ENCODE assay signal across 1 cellular context in the genomic region with DNA sequence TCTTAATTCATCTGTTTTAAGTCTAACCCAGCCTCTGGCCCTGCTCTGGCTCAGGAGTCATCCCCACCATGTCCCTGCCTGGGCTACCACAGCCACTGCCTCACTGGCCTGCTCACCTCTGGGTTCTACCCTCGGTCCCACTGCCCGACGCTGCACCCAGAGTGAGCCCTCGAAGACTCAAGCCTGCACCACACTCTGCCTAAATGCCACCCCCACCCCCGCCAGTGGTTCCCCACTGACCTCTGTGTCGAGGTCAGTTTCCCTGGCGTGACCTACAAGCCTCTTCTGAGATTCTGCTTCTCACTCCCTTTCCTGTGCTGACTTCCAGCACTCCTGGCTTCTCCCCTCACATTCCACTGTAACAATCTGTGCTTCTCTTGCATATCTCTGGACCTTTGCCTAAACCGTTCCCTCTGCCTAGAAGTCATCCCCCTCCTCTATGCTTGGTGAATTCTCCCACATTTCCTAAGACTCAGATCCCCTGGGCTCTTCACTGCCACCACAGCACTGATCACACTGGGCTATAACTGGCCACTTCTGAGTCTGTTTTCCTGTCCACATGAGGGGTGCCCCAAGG.
TF ChIP-seq lines count a peak whose summit lies in the region.

No MANE protein-coding gene starts in this region.

TF ChIP-seq in WTC11, 78 proteins besides CTCF, POLR2A, EP300 and RAD21 (continued from another document):
- TF ChIP-seq, protein P1, sequence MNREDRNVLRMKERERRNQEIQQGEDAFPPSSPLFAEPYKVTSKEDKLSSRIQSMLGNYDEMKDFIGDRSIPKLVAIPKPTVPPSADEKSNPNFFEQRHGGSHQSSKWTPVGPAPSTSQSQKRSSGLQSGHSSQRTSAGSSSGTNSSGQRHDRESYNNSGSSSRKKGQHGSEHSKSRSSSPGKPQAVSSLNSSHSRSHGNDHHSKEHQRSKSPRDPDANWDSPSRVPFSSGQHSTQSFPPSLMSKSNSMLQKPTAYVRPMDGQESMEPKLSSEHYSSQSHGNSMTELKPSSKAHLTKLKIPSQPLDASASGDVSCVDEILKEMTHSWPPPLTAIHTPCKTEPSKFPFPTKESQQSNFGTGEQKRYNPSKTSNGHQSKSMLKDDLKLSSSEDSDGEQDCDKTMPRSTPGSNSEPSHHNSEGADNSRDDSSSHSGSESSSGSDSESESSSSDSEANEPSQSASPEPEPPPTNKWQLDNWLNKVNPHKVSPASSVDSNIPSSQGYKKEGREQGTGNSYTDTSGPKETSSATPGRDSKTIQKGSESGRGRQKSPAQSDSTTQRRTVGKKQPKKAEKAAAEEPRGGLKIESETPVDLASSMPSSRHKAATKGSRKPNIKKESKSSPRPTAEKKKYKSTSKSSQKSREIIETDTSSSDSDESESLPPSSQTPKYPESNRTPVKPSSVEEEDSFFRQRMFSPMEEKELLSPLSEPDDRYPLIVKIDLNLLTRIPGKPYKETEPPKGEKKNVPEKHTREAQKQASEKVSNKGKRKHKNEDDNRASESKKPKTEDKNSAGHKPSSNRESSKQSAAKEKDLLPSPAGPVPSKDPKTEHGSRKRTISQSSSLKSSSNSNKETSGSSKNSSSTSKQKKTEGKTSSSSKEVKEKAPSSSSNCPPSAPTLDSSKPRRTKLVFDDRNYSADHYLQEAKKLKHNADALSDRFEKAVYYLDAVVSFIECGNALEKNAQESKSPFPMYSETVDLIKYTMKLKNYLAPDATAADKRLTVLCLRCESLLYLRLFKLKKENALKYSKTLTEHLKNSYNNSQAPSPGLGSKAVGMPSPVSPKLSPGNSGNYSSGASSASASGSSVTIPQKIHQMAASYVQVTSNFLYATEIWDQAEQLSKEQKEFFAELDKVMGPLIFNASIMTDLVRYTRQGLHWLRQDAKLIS (CRISPR knock-in tag; IDR thresholded peaks at IDR 0.05; ENCODE audit: borderline replicate concordance): no peak
- TF ChIP-seq PRRX2 (CRISPR knock-in tag; IDR thresholded peaks at IDR 0.05): no peak
- TF ChIP-seq OVOL2 (CRISPR knock-in tag; IDR thresholded peaks at IDR 0.05; ENCODE audit: borderline replicate concordance): no peak
- no peak for TF ChIP-seq HMGA2 (CRISPR knock-in tag; IDR thresholded peaks at IDR 0.05)
- TF ChIP-seq EMX1 (CRISPR knock-in tag; IDR thresholded peaks at IDR 0.05): no peak
- no peak for TF ChIP-seq KAT7 (CRISPR knock-in tag; IDR thresholded peaks at IDR 0.05; ENCODE audit: borderline replicate concordance)
- TF ChIP-seq, protein P2, sequence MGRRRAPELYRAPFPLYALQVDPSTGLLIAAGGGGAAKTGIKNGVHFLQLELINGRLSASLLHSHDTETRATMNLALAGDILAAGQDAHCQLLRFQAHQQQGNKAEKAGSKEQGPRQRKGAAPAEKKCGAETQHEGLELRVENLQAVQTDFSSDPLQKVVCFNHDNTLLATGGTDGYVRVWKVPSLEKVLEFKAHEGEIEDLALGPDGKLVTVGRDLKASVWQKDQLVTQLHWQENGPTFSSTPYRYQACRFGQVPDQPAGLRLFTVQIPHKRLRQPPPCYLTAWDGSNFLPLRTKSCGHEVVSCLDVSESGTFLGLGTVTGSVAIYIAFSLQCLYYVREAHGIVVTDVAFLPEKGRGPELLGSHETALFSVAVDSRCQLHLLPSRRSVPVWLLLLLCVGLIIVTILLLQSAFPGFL (CRISPR knock-in tag; IDR thresholded peaks at IDR 0.05; ENCODE audit: borderline replicate concordance): no peak
- no peak for TF ChIP-seq TEAD1 (CRISPR knock-in tag; IDR thresholded peaks at IDR 0.05)
- TF ChIP-seq, protein P3, sequence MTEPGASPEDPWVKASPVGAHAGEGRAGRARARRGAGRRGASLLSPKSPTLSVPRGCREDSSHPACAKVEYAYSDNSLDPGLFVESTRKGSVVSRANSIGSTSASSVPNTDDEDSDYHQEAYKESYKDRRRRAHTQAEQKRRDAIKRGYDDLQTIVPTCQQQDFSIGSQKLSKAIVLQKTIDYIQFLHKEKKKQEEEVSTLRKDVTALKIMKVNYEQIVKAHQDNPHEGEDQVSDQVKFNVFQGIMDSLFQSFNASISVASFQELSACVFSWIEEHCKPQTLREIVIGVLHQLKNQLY (CRISPR knock-in tag; IDR thresholded peaks at IDR 0.05): no peak
- no peak for TF ChIP-seq FOXP1 (CRISPR knock-in tag; IDR thresholded peaks at IDR 0.05; ENCODE audit: borderline replicate concordance)
- TF ChIP-seq, protein P4, sequence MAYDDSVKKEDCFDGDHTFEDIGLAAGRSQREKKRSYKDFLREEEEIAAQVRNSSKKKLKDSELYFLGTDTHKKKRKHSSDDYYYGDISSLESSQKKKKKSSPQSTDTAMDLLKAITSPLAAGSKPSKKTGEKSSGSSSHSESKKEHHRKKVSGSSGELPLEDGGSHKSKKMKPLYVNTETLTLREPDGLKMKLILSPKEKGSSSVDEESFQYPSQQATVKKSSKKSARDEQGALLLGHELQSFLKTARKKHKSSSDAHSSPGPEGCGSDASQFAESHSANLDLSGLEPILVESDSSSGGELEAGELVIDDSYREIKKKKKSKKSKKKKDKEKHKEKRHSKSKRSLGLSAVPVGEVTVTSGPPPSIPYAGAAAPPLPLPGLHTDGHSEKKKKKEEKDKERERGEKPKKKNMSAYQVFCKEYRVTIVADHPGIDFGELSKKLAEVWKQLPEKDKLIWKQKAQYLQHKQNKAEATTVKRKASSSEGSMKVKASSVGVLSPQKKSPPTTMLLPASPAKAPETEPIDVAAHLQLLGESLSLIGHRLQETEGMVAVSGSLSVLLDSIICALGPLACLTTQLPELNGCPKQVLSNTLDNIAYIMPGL (CRISPR knock-in tag; IDR thresholded peaks at IDR 0.05): no peak
- TF ChIP-seq ZNF396 (CRISPR knock-in tag; IDR thresholded peaks at IDR 0.05; ENCODE audit: borderline replicate concordance): no peak
- no peak for TF ChIP-seq SP1 (CRISPR knock-in tag; conservative IDR thresholded peaks at IDR 0.05)
- TF ChIP-seq ETV6 (CRISPR knock-in tag; IDR thresholded peaks at IDR 0.05): no peak
